In the genomic region with DNA sequence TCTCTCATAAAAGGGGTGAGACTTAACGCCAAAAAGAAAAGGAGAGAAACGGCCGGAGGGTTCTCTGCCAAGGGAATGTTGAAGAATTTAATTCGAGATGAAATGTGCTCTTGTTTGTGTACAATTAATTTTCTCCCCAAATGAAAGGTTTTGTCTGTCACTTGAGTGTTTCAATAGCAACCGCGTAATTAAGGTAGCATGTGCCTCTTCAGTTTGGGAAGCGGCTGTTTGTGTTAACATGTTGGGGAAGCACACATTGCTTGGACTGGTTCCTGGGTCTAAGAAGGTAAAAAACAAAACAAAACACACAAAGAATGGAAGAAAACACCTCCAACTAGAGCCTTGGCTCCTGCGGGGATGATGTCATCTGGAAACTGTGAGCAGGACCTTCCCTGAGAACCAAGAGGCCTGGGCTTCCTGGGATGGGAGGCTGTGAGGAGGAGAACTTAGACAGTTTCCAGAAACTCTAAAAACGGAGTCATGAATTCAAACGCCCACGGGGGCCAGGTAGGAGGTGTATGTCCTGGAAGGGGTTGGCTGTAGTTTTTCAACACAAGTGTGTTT, we compare ENCODE assay signal across 13 cellular contexts.
A peak's percentile ranks its signal among the peaks of the same experiment; 100 is the strongest.
DNase-seq lines count a peak whose midpoint lies in the region; ATAC-seq, FAIRE-seq and TF ChIP-seq lines count a peak whose summit lies in the region.
"Had no signal": no experiment of that assay in that cellular context is flagged by ENCODE, and none has a peak within 500 bp of the region (broad histone marks: within the 10 kb centered on the region; RNA-seq: fewer than 3 reads in every experiment).

No MANE protein-coding gene starts in this region.

- H3K27ac ChIP-seq in foreskin keratinocyte, result peak overlapping the region; percentile 71
- H3K27ac ChIP-seq in prostate gland, result peak overlapping the region; percentile 63 to 65
- H3K27ac ChIP-seq: colonic mucosa, SJSA1 had no signal

- no peak for TF ChIP-seq POLR2A in prostate gland (IDR thresholded peaks at IDR 0.05)

- no peaks in the 10 kb centered on the region for H3K9me3 ChIP-seq in prostate gland
- H3K9me3 ChIP-seq: colonic mucosa had no signal

- 9% methylated on average over 11 of the region's 11 CpGs for WGBS in prostate gland

- TF ChIP-seq CTCF in foreskin keratinocyte (conservative IDR thresholded peaks at IDR 0.05) (no peak), prostate gland (IDR thresholded peaks at IDR 0.05) (no peak)

- intact Hi-C loops in prostate gland (cut with DNase I), result loop anchor here (5.0 kb wide), 2 partner anchors 66 to 69 kb away; no protein-coding TSS in a partner anchor

- no peaks in the 10 kb centered on the region for H3K36me3 ChIP-seq in prostate gland
- H3K36me3 ChIP-seq: colonic mucosa, SJSA1 had no signal

- no peak for DNase-seq in GM19239 (ENCODE audit: insufficient read length, low spot score)
- peak; percentile 53 for DNase-seq in NCI-H446 treated with DMSO at 0.1 percent for 48 hours (lab: John Stamatoyannopoulos, UW)
- peak in 1 of 2 donors; percentile 61 for DNase-seq in foreskin keratinocyte
- peak; percentile 37 for DNase-seq in prostate gland (ENCODE audit: low spot score)
- DNase-seq in EL, result no peak
- no peak for DNase-seq in superior temporal gyrus (ENCODE audit: extremely low spot score)
- DNase-seq in stimulated activated CD4-positive, alpha-beta T cell treated with anti-CD3 and anti-CD28 coated beads, Interleukin-4, amount 100 ng/mL, for 24 hours, result no peak
- DNase-seq: activated CD4-positive, CD25-positive, alpha-beta regulatory T cell treated with anti-CD3 and anti-CD28 coated beads, Interleukin-2, amount 50 U/mL, for 72 hours; activated effector memory CD4-positive, alpha-beta T cell treated with Interleukin-2 at 50 U/mL for 16 hours; CD4-positive, alpha-beta T cell; colonic mucosa had no signal

- H3K27me3 ChIP-seq in foreskin keratinocyte (no peaks in the 10 kb centered on the region), prostate gland (replicated peaks; ENCODE audit: insufficient read depth) (no peaks in the 10 kb centered on the region)
- H3K27me3 ChIP-seq: colonic mucosa had no signal

- peak; percentile 51 for ATAC-seq in foreskin keratinocyte
- ATAC-seq in GM19397 (IDR thresholded peaks at IDR 0.05; ENCODE audit: unreplicated experiment), result no peak

- H3K4me1 ChIP-seq in foreskin keratinocyte (no peaks in the 10 kb centered on the region), prostate gland (replicated peaks) (no peaks in the 10 kb centered on the region)
- H3K4me1 ChIP-seq: colonic mucosa, SJSA1 had no signal

- FAIRE-seq in GM19239 (lab: Jason Lieb, UNC), result peak; percentile 26

- H3K4me3 ChIP-seq in prostate gland, result no peak overlapping the region
- H3K4me3 ChIP-seq: colonic mucosa, SJSA1 had no signal

Comparison
In these comparisons a context has a peak if more than half of its experiments do, and no peak if none do; other contexts are left out.
1. DNase-seq: peak in NCI-H446 treated with DMSO at 0.1 percent for 48 hours (single experiment) and prostate gland (single experiment); none in GM19239 (single experiment), EL (single experiment), superior temporal gyrus (single experiment) and stimulated activated CD4-positive, alpha-beta T cell treated with anti-CD3 and anti-CD28 coated beads, Interleukin-4, amount 100 ng/mL, for 24 hours (single experiment).